In genomic region chr15:101156509-101157159, GRCh38 we compare ENCODE assay signal across 1 cellular context.
TF ChIP-seq lines count a peak whose summit lies in the region.

No MANE protein-coding gene starts in this region.

TF ChIP-seq in GM12878, 131 proteins besides CTCF, POLR2A, EP300 and RAD21 (continued from another document and continues in another):
- TF ChIP-seq, protein P1, sequence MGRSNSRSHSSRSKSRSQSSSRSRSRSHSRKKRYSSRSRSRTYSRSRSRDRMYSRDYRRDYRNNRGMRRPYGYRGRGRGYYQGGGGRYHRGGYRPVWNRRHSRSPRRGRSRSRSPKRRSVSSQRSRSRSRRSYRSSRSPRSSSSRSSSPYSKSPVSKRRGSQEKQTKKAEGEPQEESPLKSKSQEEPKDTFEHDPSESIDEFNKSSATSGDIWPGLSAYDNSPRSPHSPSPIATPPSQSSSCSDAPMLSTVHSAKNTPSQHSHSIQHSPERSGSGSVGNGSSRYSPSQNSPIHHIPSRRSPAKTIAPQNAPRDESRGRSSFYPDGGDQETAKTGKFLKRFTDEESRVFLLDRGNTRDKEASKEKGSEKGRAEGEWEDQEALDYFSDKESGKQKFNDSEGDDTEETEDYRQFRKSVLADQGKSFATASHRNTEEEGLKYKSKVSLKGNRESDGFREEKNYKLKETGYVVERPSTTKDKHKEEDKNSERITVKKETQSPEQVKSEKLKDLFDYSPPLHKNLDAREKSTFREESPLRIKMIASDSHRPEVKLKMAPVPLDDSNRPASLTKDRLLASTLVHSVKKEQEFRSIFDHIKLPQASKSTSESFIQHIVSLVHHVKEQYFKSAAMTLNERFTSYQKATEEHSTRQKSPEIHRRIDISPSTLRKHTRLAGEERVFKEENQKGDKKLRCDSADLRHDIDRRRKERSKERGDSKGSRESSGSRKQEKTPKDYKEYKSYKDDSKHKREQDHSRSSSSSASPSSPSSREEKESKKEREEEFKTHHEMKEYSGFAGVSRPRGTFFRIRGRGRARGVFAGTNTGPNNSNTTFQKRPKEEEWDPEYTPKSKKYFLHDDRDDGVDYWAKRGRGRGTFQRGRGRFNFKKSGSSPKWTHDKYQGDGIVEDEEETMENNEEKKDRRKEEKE (IDR thresholded peaks at IDR 0.05), result no peak
- TF ChIP-seq SP1 (IDR thresholded peaks at IDR 0.05; ENCODE audit: low read depth, low read length), result peak; percentile 22
- no peak for TF ChIP-seq ZBTB33 (IDR thresholded peaks at IDR 0.05)
- TF ChIP-seq BACH1 (IDR thresholded peaks at IDR 0.05; ENCODE audit: borderline replicate concordance), result peak; percentile 98
- TF ChIP-seq NBN (IDR thresholded peaks at IDR 0.05), result peak; percentile 37; the same call in 1 of the 2 replicates
- no peak for TF ChIP-seq ZBTB4 (CRISPR knock-in tag; IDR thresholded peaks at IDR 0.05)
- TF ChIP-seq EGR1 (IDR thresholded peaks at IDR 0.05; ENCODE audit: borderline replicate concordance in 1 of 2, low read depth in 2 of 2, low read length in 2 of 2), result 0 out of 3 replicates have a peak, but pooled peaks of 1 of the 2 experiments have one; percentile 4
- no peak for TF ChIP-seq CHD4 (IDR thresholded peaks at IDR 0.05)
- TF ChIP-seq MYB (IDR thresholded peaks at IDR 0.05; ENCODE audit: borderline replicate concordance, low read depth, low read length), result no peak
- peak; percentile 87 for TF ChIP-seq JUNB (IDR thresholded peaks at IDR 0.05)
- TF ChIP-seq PML (IDR thresholded peaks at IDR 0.05; ENCODE audit: low read length), result no peak
- TF ChIP-seq ATF7 (IDR thresholded peaks at IDR 0.05; ENCODE audit: low read depth), result peak; percentile 99
- TF ChIP-seq RB1 (IDR thresholded peaks at IDR 0.05; ENCODE audit: borderline replicate concordance), result peak; percentile 46; the same call in 1 of the 2 replicates
- TF ChIP-seq RUNX3 (IDR thresholded peaks at IDR 0.05; ENCODE audit: low read length), result peak; percentile 74
- TF ChIP-seq, protein P2, sequence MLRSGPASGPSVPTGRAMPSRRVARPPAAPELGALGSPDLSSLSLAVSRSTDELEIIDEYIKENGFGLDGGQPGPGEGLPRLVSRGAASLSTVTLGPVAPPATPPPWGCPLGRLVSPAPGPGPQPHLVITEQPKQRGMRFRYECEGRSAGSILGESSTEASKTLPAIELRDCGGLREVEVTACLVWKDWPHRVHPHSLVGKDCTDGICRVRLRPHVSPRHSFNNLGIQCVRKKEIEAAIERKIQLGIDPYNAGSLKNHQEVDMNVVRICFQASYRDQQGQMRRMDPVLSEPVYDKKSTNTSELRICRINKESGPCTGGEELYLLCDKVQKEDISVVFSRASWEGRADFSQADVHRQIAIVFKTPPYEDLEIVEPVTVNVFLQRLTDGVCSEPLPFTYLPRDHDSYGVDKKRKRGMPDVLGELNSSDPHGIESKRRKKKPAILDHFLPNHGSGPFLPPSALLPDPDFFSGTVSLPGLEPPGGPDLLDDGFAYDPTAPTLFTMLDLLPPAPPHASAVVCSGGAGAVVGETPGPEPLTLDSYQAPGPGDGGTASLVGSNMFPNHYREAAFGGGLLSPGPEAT (IDR thresholded peaks at IDR 0.05; ENCODE audit: low read depth), result peak; percentile 64; the same call in 1 of the 2 replicates
- TF ChIP-seq NR2C2 (IDR thresholded peaks at IDR 0.05; ENCODE audit: borderline replicate concordance, control insufficient read depth, insufficient read length, low read depth), result no peak
- TF ChIP-seq HDGF (IDR thresholded peaks at IDR 0.05), result no peak
- TF ChIP-seq ZZZ3 (IDR thresholded peaks at IDR 0.05; ENCODE audit: control insufficient read depth, insufficient read length, low read depth), result no peak
- 0 out of 2 replicates have a peak, but pooled peaks have one; percentile 47 for TF ChIP-seq EED (IDR thresholded peaks at IDR 0.05; ENCODE audit: low read depth)
- peak; percentile 49; the same call in 1 of the 2 replicates for TF ChIP-seq CBX5 (IDR thresholded peaks at IDR 0.05; ENCODE audit: low read depth)
- no peak for TF ChIP-seq CBFB (IDR thresholded peaks at IDR 0.05; ENCODE audit: low read depth)
- TF ChIP-seq, protein P3, sequence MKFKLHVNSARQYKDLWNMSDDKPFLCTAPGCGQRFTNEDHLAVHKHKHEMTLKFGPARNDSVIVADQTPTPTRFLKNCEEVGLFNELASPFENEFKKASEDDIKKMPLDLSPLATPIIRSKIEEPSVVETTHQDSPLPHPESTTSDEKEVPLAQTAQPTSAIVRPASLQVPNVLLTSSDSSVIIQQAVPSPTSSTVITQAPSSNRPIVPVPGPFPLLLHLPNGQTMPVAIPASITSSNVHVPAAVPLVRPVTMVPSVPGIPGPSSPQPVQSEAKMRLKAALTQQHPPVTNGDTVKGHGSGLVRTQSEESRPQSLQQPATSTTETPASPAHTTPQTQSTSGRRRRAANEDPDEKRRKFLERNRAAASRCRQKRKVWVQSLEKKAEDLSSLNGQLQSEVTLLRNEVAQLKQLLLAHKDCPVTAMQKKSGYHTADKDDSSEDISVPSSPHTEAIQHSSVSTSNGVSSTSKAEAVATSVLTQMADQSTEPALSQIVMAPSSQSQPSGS (IDR thresholded peaks at IDR 0.05; ENCODE audit: low read length), result peak; percentile 76
- TF ChIP-seq RCOR1 (conservative IDR thresholded peaks at IDR 0.05; ENCODE audit: low read depth, low read length), result no peak
- peak; percentile 61 for TF ChIP-seq GABPA (IDR thresholded peaks at IDR 0.05; ENCODE audit: low read depth)
- TF ChIP-seq NFYA (IDR thresholded peaks at IDR 0.05; ENCODE audit: borderline replicate concordance, low read depth, low read length), result no peak
- TF ChIP-seq ESRRA (IDR thresholded peaks at IDR 0.05; ENCODE audit: low read length), result no peak
- TF ChIP-seq FOXM1 (IDR thresholded peaks at IDR 0.05; ENCODE audit: low read depth, low read length), result peak; percentile 68; the same call in 1 of the 2 replicates
- no peak for TF ChIP-seq EZH2 (IDR thresholded peaks at IDR 0.05; ENCODE audit: borderline replicate concordance, control insufficient read depth, low read depth, low read length)
- TF ChIP-seq PKNOX1 (IDR thresholded peaks at IDR 0.05), result peak; percentile 69; the same call in 1 of the 2 replicates
- TF ChIP-seq RBBP5 (conservative IDR thresholded peaks at IDR 0.05), result no peak
- TF ChIP-seq, protein P4, sequence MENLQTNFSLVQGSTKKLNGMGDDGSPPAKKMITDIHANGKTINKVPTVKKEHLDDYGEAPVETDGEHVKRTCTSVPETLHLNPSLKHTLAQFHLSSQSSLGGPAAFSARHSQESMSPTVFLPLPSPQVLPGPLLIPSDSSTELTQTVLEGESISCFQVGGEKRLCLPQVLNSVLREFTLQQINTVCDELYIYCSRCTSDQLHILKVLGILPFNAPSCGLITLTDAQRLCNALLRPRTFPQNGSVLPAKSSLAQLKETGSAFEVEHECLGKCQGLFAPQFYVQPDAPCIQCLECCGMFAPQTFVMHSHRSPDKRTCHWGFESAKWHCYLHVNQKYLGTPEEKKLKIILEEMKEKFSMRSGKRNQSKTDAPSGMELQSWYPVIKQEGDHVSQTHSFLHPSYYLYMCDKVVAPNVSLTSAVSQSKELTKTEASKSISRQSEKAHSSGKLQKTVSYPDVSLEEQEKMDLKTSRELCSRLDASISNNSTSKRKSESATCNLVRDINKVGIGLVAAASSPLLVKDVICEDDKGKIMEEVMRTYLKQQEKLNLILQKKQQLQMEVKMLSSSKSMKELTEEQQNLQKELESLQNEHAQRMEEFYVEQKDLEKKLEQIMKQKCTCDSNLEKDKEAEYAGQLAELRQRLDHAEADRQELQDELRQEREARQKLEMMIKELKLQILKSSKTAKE (IDR thresholded peaks at IDR 0.05; ENCODE audit: low read depth, poor library complexity, severe bottlenecking), result peak; percentile 91
- TF ChIP-seq, protein P5, sequence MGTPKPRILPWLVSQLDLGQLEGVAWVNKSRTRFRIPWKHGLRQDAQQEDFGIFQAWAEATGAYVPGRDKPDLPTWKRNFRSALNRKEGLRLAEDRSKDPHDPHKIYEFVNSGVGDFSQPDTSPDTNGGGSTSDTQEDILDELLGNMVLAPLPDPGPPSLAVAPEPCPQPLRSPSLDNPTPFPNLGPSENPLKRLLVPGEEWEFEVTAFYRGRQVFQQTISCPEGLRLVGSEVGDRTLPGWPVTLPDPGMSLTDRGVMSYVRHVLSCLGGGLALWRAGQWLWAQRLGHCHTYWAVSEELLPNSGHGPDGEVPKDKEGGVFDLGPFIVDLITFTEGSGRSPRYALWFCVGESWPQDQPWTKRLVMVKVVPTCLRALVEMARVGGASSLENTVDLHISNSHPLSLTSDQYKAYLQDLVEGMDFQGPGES (IDR thresholded peaks at IDR 0.05), result no peak
- no peak for TF ChIP-seq ZNF622 (IDR thresholded peaks at IDR 0.05)
- no peak for TF ChIP-seq HDAC6 (IDR thresholded peaks at IDR 0.05; ENCODE audit: unreplicated experiment)
- TF ChIP-seq MTA2 (IDR thresholded peaks at IDR 0.05; ENCODE audit: low read depth), result peak; percentile 68
- TF ChIP-seq E4F1 (IDR thresholded peaks at IDR 0.05; ENCODE audit: borderline replicate concordance, partially characterized antibody), result no peak
- TF ChIP-seq RELA (IDR thresholded peaks at IDR 0.05; ENCODE audit: borderline replicate concordance, partially characterized antibody), result no peak
- TF ChIP-seq CREM (IDR thresholded peaks at IDR 0.05; ENCODE audit: low read depth), result peak; percentile 92
- peak; percentile 60; the same call in 1 of the 2 replicates for TF ChIP-seq ZBED1 (IDR thresholded peaks at IDR 0.05; ENCODE audit: borderline replicate concordance)
